In genomic region chr12:128849802-128850201, GRCh38 we compare ENCODE assay signal across 4 cellular contexts. TPM values are rescaled to one million over a fixed set of nuclear protein-coding genes. Genes with fewer than 3 reads are reported as not detected.
"Had no signal": no experiment of that assay in that cellular context is flagged by ENCODE, and none has a peak within 500 bp of the region (broad histone marks: within the 10 kb centered on the region; RNA-seq: fewer than 3 reads in every experiment).

No MANE protein-coding gene starts in this region.

RNA-seq across cellular contexts. Expression of gene GLT1D1, which starts 3.5 kb away (rescaled TPM):
- total RNA-seq: activated CD4-positive, alpha-beta memory T cell treated with anti-CD3 and anti-CD28 coated beads, Interleukin-2, amount 10 ng/mL, durations not matched to agents 7 days and 5 days; activated CD8-positive, alpha-beta T cell treated with anti-CD3 and anti-CD28 coated beads, Interleukin-2, amount 10 ng/mL, durations not matched to agents 7 days and 5 days; activated naive CD8-positive, alpha-beta T cell treated with anti-CD3 and anti-CD28 coated beads, Interleukin-2, amount 10 ng/mL, durations not matched to agents 7 days and 5 days; bronchial epithelial cell had no signal
